18 cellular contexts compared by ENCODE assay signal in genomic region chr9:20396509-20396908, GRCh38.
DNase-seq lines count a peak whose midpoint lies in the region; ATAC-seq and TF ChIP-seq lines count a peak whose summit lies in the region.
"Had no signal": no experiment of that assay in that cellular context is flagged by ENCODE, and none has a peak within 500 bp of the region (broad histone marks: within the 10 kb centered on the region; RNA-seq: fewer than 3 reads in every experiment).

No MANE protein-coding gene starts in this region.

- peak overlapping the region; percentile 76 for H3K27ac Mint-ChIP-seq in activated naive CD8-positive, alpha-beta T cell
- no peak overlapping the region for H3K27ac Mint-ChIP-seq in activated naive CD8-positive, alpha-beta T cell treated with anti-CD3 and anti-CD28 coated beads for 36 hours
- peak overlapping the region in 8 of 10 donors; percentile 3 to 88 (median 62) for H3K27ac Mint-ChIP-seq in naive thymus-derived CD8-positive, alpha-beta T cell
- H3K27ac Mint-ChIP-seq: HFFc6 had no signal

- no peaks in the 10 kb centered on the region for H3K9me3 ChIP-seq in OCI-LY1 (ENCODE audit: low read length)

- peaks cover 52% of the 10 kb centered on the region for H3K4me1 ChIP-seq in OCI-LY1 (ENCODE audit: insufficient read depth, low read length, severe bottlenecking)

- TF ChIP-seq CTCF in OCI-LY1 (IDR thresholded peaks at IDR 0.05; ENCODE audit: low read length): no peak

- H3K27me3 Mint-ChIP-seq in activated naive CD8-positive, alpha-beta T cell: no peaks in the 10 kb centered on the region
- H3K27me3 Mint-ChIP-seq in activated naive CD8-positive, alpha-beta T cell treated with anti-CD3 and anti-CD28 coated beads for 36 hours: no peaks in the 10 kb centered on the region
- H3K27me3 Mint-ChIP-seq in naive thymus-derived CD8-positive, alpha-beta T cell: no peaks in the 10 kb centered on the region

- peak overlapping the region; percentile 55; the same call in 1 of the 2 replicates for H3K4me2 ChIP-seq in OCI-LY1 (ENCODE audit: low read length)

- H4K20me1 ChIP-seq in OCI-LY1 (ENCODE audit: insufficient read depth, low read length): no peaks in the 10 kb centered on the region

- peaks cover 68% of the 10 kb centered on the region for H3K4me1 Mint-ChIP-seq in activated naive CD8-positive, alpha-beta T cell (ENCODE audit: low read depth)
- H3K4me1 Mint-ChIP-seq in activated naive CD8-positive, alpha-beta T cell treated with anti-CD3 and anti-CD28 coated beads for 36 hours: peaks cover 45% of the 10 kb centered on the region
- peaks cover 25 to 69% (median 60%) of the 10 kb centered on the region in 4 donors for H3K4me1 Mint-ChIP-seq in naive thymus-derived CD8-positive, alpha-beta T cell

- DNase-seq in NCI-H1694 treated with DMSO at 0.1 percent for 48 hours (lab: John Stamatoyannopoulos, UW) (peak; percentile 2), NCI-H1694 (lab: John Stamatoyannopoulos, UW) (no peak), DMS114 treated with DMSO at 0.1 percent for 48 hours (lab: John Stamatoyannopoulos, UW; ENCODE audit: unreplicated experiment) (no peak)
- DNase-seq in activated naive CD8-positive, alpha-beta T cell treated with anti-CD3 and anti-CD28 coated beads for 36 hours: no peak
- DNase-seq in naive thymus-derived CD8-positive, alpha-beta T cell: peak in 3 of 10 donors; percentile 9 to 23 (median 17)
- DNase-seq: 8988T; EL; HFFc6; NCI-H1930; NCI-H446; NCI-H69; NK-92 treated with Interleukin-12 subunit alpha and Interleukin-12 subunit beta, amount 100 ng/mL, for 24 hours; OCI-M1; RPMI8226 had no signal

- no peak overlapping the region for H2AFZ ChIP-seq in OCI-LY1 (ENCODE audit: low read length)

- H3K9ac ChIP-seq in OCI-LY1 (ENCODE audit: low read length): peak overlapping the region; percentile 14; the same call in 1 of the 2 replicates

- peaks cover 19% of the 10 kb centered on the region for H3K36me3 Mint-ChIP-seq in activated naive CD8-positive, alpha-beta T cell
- H3K36me3 Mint-ChIP-seq in activated naive CD8-positive, alpha-beta T cell treated with anti-CD3 and anti-CD28 coated beads for 36 hours: peaks cover 36% of the 10 kb centered on the region
- peaks cover 0 to 19% (median 8%) of the 10 kb centered on the region in 3 donors for H3K36me3 Mint-ChIP-seq in naive thymus-derived CD8-positive, alpha-beta T cell

- no peaks in the 10 kb centered on the region for H3K27me3 ChIP-seq in OCI-LY1 (ENCODE audit: insufficient read depth, low read length)

- H3K4me3 ChIP-seq in OCI-LY1 (ENCODE audit: low read depth, low read length, poor library complexity, severe bottlenecking): no peak overlapping the region
- H3K4me3 ChIP-seq: K562 had no signal

- H3K9me2 ChIP-seq in OCI-LY1 (ENCODE audit: low read depth, low read length): no peaks in the 10 kb centered on the region

- H3K4me3 Mint-ChIP-seq in activated naive CD8-positive, alpha-beta T cell: peak overlapping the region; percentile 41
- no peak overlapping the region for H3K4me3 Mint-ChIP-seq in activated naive CD8-positive, alpha-beta T cell treated with anti-CD3 and anti-CD28 coated beads for 36 hours
- peak overlapping the region in 7 of 10 donors; percentile 31 to 72 (median 52) for H3K4me3 Mint-ChIP-seq in naive thymus-derived CD8-positive, alpha-beta T cell
- H3K4me3 Mint-ChIP-seq: HFFc6 had no signal

- peak overlapping the region; percentile 84 for H3K27ac ChIP-seq in OCI-LY1 (ENCODE audit: low read depth, low read length, poor library complexity, severe bottlenecking)

- H3K9me3 Mint-ChIP-seq in activated naive CD8-positive, alpha-beta T cell (ENCODE audit: low read depth): no peaks in the 10 kb centered on the region
- H3K9me3 Mint-ChIP-seq in activated naive CD8-positive, alpha-beta T cell treated with anti-CD3 and anti-CD28 coated beads for 36 hours: no peaks in the 10 kb centered on the region
- no peaks in the 10 kb centered on the region for H3K9me3 Mint-ChIP-seq in naive thymus-derived CD8-positive, alpha-beta T cell
- H3K9me3 Mint-ChIP-seq: HFFc6 had no signal

- no peaks in the 10 kb centered on the region for H3K36me3 ChIP-seq in OCI-LY1 (ENCODE audit: insufficient read depth, low read length)

- no peaks in the 10 kb centered on the region for H3K79me2 ChIP-seq in OCI-LY1 (ENCODE audit: insufficient read depth, low read length)

- H3F3A ChIP-seq in OCI-LY1 (ENCODE audit: insufficient read depth, low read length): no peaks in the 10 kb centered on the region

- ATAC-seq in naive thymus-derived CD8-positive, alpha-beta T cell: peak; percentile 30 to 69
- ATAC-seq in GM19328 (IDR thresholded peaks at IDR 0.05; ENCODE audit: unreplicated experiment): no peak
- ATAC-seq: K562 had no signal

- POLR2A ChIA-PET in naive thymus-derived CD8-positive, alpha-beta T cell (lab: Charles Lee): interaction anchor here (0.8 to 2.6 kb wide), 5 partner anchors 7 to 1348 kb away, joined by 3 to 11 read pairs (median 3); partner anchors contain the start of genes FOCAD, MLLT3 and RRAGA
